ENCODE assay signal across 10 cellular contexts in genomic region chr10:104123397-104123796, GRCh38. TPM values are rescaled to one million over a fixed set of nuclear protein-coding genes. Genes with fewer than 3 reads are reported as not detected.
DNase-seq lines count a peak whose midpoint lies in the region; ATAC-seq, FAIRE-seq and TF ChIP-seq lines count a peak whose summit lies in the region.
"Had no signal": no experiment of that assay in that cellular context is flagged by ENCODE, and none has a peak within 500 bp of the region (broad histone marks: within the 10 kb centered on the region; RNA-seq: fewer than 3 reads in every experiment).

No MANE protein-coding gene starts in this region.

- H3K4me1 ChIP-seq in foreskin keratinocyte, result peaks cover 22% of the 10 kb centered on the region

- peak overlapping the region; percentile 78 for H3K27ac ChIP-seq in foreskin keratinocyte

- peak; percentile 81 for TF ChIP-seq CTCF in foreskin keratinocyte (conservative IDR thresholded peaks at IDR 0.05)

- ATAC-seq in foreskin keratinocyte (no peak), GM21447 (IDR thresholded peaks at IDR 0.05; ENCODE audit: unreplicated experiment) (no peak)

- DNase-seq in GM03348 (ENCODE audit: low spot score) (peak; percentile 40), RPMI8226 (peak; percentile 6), foreskin keratinocyte (peak in 1 of 2 donors; percentile 26), NCI-H1092 treated with DMSO at 0.1 percent for 48 hours (lab: John Stamatoyannopoulos, UW) (no peak), cortex of kidney (lab: John Stamatoyannopoulos, UW) (no peak)
- no peak for DNase-seq in stimulated activated CD4-positive, alpha-beta T cell treated with anti-CD3 and anti-CD28 coated beads, Interleukin-4, amount 100 ng/mL, for 24 hours
- DNase-seq: amniotic stem cell had no signal

- peak; percentile 93 for FAIRE-seq in A204.1 (lab: Jason Lieb, UNC)
- FAIRE-seq: H1 had no signal

- no peaks in the 10 kb centered on the region for H3K27me3 ChIP-seq in foreskin keratinocyte

RNA-seq across cellular contexts. Expression of gene SFR1, which starts 1.4 kb away (rescaled TPM):
- total RNA-seq in foreskin keratinocyte, result 16.4 and 16.5 TPM in 2 replicates
- 12.0 and 13.3 TPM in 2 replicates for polyA plus RNA-seq in foreskin keratinocyte

RNA-seq across cellular contexts. Expression of gene COL17A1, which starts 37.7 kb away (rescaled TPM):
- 1,970 and 2,423 TPM in 2 replicates for total RNA-seq in foreskin keratinocyte
- polyA plus RNA-seq in foreskin keratinocyte, result 1,615 and 1,982 TPM in 2 replicates

Comparison
In these comparisons a context has a peak if more than half of its experiments do, and no peak if none do; other contexts are left out.
1. DNase-seq: peak in GM03348 (single experiment) and RPMI8226 (single experiment); none in stimulated activated CD4-positive, alpha-beta T cell treated with anti-CD3 and anti-CD28 coated beads, Interleukin-4, amount 100 ng/mL, for 24 hours (single experiment), NCI-H1092 treated with DMSO at 0.1 percent for 48 hours (single experiment) and cortex of kidney (single experiment).